Comparison of ENCODE assay signal across 8 cellular contexts in the genomic region with DNA sequence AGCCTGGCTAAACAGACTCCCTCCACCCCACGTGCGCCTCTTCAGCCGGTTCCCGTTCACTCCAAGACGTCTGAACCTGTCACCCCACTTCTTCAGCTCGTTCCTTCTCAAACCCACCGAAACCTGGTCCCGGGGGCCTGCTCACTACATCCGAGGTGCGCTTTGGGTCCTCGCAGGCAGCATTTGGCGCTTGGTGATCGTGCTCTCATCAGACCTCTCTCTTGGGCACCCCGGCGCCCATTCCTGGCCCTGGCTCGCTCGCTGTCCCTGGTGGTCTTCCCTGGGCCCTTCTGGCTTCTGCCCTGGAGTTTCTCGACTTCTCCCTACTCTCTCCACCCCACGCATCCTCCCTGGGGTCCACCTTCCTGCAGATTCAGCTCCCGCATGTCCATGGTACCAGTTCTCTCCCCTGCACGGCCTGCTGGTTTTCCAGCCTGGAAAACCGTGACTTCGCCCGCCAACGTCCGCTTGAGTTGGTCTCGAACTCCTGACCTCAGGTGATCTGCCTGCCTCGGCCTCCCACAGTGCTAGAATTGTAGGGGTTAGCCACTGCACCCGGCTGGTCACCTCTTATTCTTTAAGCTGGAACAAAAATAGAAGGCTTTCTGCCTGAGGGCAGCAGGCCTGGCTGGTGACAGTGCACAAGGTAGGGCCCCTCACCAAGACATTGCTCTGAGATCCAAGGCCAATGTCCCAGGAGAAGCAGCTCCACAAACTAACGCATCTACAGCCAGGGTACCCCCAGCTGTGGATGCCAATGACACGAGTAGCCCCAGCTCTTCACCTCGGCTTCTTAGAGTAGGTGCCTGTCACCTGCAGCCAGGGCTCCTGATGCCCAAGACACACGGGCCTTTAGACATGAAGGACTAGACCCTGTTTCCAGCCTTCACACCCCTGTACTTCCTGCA. TPM values are rescaled to one million over a fixed set of nuclear protein-coding genes. Genes with fewer than 3 reads are reported as not detected.
DNase-seq lines count a peak whose midpoint lies in the region; ATAC-seq, FAIRE-seq and TF ChIP-seq lines count a peak whose summit lies in the region.

No MANE protein-coding gene starts in this region.

- TF ChIP-seq CTCF in ascending aorta (IDR thresholded peaks at IDR 0.05) (no peak), right lobe of liver (IDR thresholded peaks at IDR 0.05) (no peak), type B pancreatic cell (conservative IDR thresholded peaks at IDR 0.05) (no peak), D721Med (IDR thresholded peaks at IDR 0.05; ENCODE audit: insufficient read depth, missing control alignments) (no peak)

- no peaks in the 10 kb centered on the region for H3K27me3 ChIP-seq in ascending aorta
- H3K27me3 ChIP-seq in right lobe of liver: no peaks in the 10 kb centered on the region

- H3K27ac Mint-ChIP-seq in type B pancreatic cell: peak overlapping the region; percentile 84

- intact Hi-C loops in ascending aorta (cut with DNase I): loop anchor here (2.0 to 10.0 kb wide), 2 partner anchors 21 to 391 kb away; a partner anchor contains a TSS
- intact Hi-C loops in right lobe of liver (cut with DNase I): loop anchor here in 1 of 2 donors (5.0 kb wide), 1 partner anchor 117 kb away; no protein-coding TSS in a partner anchor

- H3K27ac ChIP-seq in ascending aorta (peak overlapping the region; percentile 73 to 92), right lobe of liver (peak overlapping the region in 1 of 3 donors; percentile 31)

- H3K4me3 Mint-ChIP-seq in type B pancreatic cell: peak overlapping the region; percentile 92

- TF ChIP-seq POLR2A in right lobe of liver (IDR thresholded peaks at IDR 0.05): no peak

- peak; percentile 62 for DNase-seq in activated effector memory CD4-positive, alpha-beta T cell treated with anti-CD3 and anti-CD28 coated beads, Interleukin-2, amount 50 U/mL, for 16 hours
- DNase-seq in activated effector memory CD4-positive, alpha-beta T cell treated with Interleukin-2 at 50 U/mL for 16 hours: no peak
- DNase-seq in ascending aorta (ENCODE audit: low spot score in 2 of 2): no peak
- DNase-seq in right lobe of liver: peak in 2 of 3 donors; percentile 39 to 57
- no peak for DNase-seq in type B pancreatic cell (ENCODE audit: extremely low spot score, unreplicated experiment)
- no peak for DNase-seq in D721Med (ENCODE audit: insufficient read length, low spot score)
- DNase-seq in NCI-H187 (lab: John Stamatoyannopoulos, UW): no peak

- ATAC-seq in right lobe of liver (no peak), GM18909 (IDR thresholded peaks at IDR 0.05; ENCODE audit: poor library complexity, unreplicated experiment) (no peak)

- no peak for FAIRE-seq in D721Med (lab: Jason Lieb, UNC)

- H3K9me3 ChIP-seq in ascending aorta: no peaks in the 10 kb centered on the region
- no peaks in the 10 kb centered on the region for H3K9me3 ChIP-seq in right lobe of liver

- H3K4me3 ChIP-seq in ascending aorta: peak overlapping the region; percentile 75 to 78
- peak overlapping the region; percentile 62 to 78 (median 70) for H3K4me3 ChIP-seq in right lobe of liver

- peaks cover 0 to 4% of the 10 kb centered on the region in 2 donors for H3K36me3 ChIP-seq in ascending aorta
- H3K36me3 ChIP-seq in right lobe of liver: no peaks in the 10 kb centered on the region

- no peaks in the 10 kb centered on the region for H3K9me3 Mint-ChIP-seq in type B pancreatic cell

- 75% methylated on average over 26 of the region's 33 CpGs for WGBS in right lobe of liver (ENCODE audit: insufficient coverage, low coverage, low lambda C conversion rate, missing lambda C conversion rate)

- H3K4me1 Mint-ChIP-seq in type B pancreatic cell (ENCODE audit: unreplicated experiment): peaks cover 21% of the 10 kb centered on the region

- peaks cover 0 to 7% of the 10 kb centered on the region in 2 donors for H3K4me1 ChIP-seq in ascending aorta
- no peaks in the 10 kb centered on the region for H3K4me1 ChIP-seq in right lobe of liver

- H3K27me3 Mint-ChIP-seq in type B pancreatic cell: peaks cover 3% of the 10 kb centered on the region

- peaks cover 4% of the 10 kb centered on the region for H3K36me3 Mint-ChIP-seq in type B pancreatic cell

RNA-seq across cellular contexts. Expression of a gene that starts 1.0 kb away (rescaled TPM):
- total RNA-seq in ascending aorta: 5.4 TPM
- total RNA-seq in right lobe of liver: 1 to 10 TPM; 2.9 to 5.2 (median 3.4) TPM
- total RNA-seq in type B pancreatic cell (ENCODE audit: low replicate concordance): 28.5 and 30.3 TPM in 2 replicates

Comparison
In these comparisons a context has a peak if more than half of its experiments do, and no peak if none do; other contexts are left out.
1. DNase-seq: peak in activated effector memory CD4-positive, alpha-beta T cell treated with anti-CD3 and anti-CD28 coated beads, Interleukin-2, amount 50 U/mL, for 16 hours (single experiment) and right lobe of liver (2 of 3); none in activated effector memory CD4-positive, alpha-beta T cell treated with Interleukin-2 at 50 U/mL for 16 hours (single experiment), ascending aorta (0 of 2), type B pancreatic cell (single experiment), D721Med (single experiment) and NCI-H187 (0 of 2).